Comparison of ENCODE assay signal across 23 cellular contexts in the genomic region with DNA sequence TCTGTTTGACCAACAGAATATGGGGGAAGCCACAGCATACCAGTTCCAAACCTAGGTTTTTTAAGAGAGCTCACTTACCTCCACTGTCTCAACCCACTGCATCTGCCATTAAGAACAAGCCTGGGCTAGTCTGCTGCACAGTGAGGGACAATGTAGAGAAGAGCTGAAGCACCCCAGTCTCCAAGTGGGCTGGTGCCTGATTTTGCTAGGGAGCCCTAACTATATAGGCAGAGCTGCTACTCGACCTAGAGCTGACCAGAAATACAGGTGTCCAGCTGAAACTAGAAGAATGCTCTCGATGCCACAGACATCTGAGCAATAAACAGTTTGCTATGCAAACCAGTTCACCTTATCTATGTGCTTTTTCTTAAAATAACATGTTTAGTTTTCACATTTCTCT.
DNase-seq lines count a peak whose midpoint lies in the region; ATAC-seq, FAIRE-seq and TF ChIP-seq lines count a peak whose summit lies in the region.
"Had no signal": no experiment of that assay in that cellular context is flagged by ENCODE, and none has a peak within 500 bp of the region (broad histone marks: within the 10 kb centered on the region; RNA-seq: fewer than 3 reads in every experiment).

No MANE protein-coding gene starts in this region.

- ATAC-seq in GM19397 (IDR thresholded peaks at IDR 0.05; ENCODE audit: unreplicated experiment) (peak; percentile 51), HG02852 (IDR thresholded peaks at IDR 0.05; ENCODE audit: unreplicated experiment) (peak; percentile 53), GM18858 (IDR thresholded peaks at IDR 0.05; ENCODE audit: unreplicated experiment) (no peak)
- ATAC-seq: left colon, Panc1, T-helper 17 cell had no signal

- H3K4me3 ChIP-seq in astrocyte (ENCODE audit: insufficient read depth, low read depth, low read length) (no peak overlapping the region), osteoblast (ENCODE audit: insufficient read depth, low read length) (no peak overlapping the region), H7 (ENCODE audit: insufficient read depth, low read depth, low read length) (no peak overlapping the region)
- H3K4me3 ChIP-seq: SJCRH30, skin epidermis had no signal

- no peak overlapping the region for H3K27ac ChIP-seq in astrocyte (ENCODE audit: low read depth, low read length)
- H3K27ac ChIP-seq in osteoblast (ENCODE audit: low read depth, low read length): no peak overlapping the region
- H3K27ac ChIP-seq: SJCRH30, skin epidermis, VCaP had no signal

- no peaks in the 10 kb centered on the region for H3K9me3 Mint-ChIP-seq in astrocyte (ENCODE audit: unreplicated experiment)
- H3K9me3 Mint-ChIP-seq: central memory CD8-positive, alpha-beta T cell had no signal

- no peak overlapping the region for H3K4me2 ChIP-seq in astrocyte (ENCODE audit: low read length)
- H3K4me2 ChIP-seq in osteoblast (ENCODE audit: insufficient read depth, low read length): no peak overlapping the region

- no peak overlapping the region for H3K4me3 Mint-ChIP-seq in astrocyte (ENCODE audit: unreplicated experiment)
- H3K4me3 Mint-ChIP-seq: central memory CD8-positive, alpha-beta T cell; T-helper 17 cell had no signal

- no peak for FAIRE-seq in astrocyte (lab: Jason Lieb, UNC)
- FAIRE-seq: GM18507 had no signal

- H3K79me2 ChIP-seq in astrocyte (ENCODE audit: insufficient read depth, low read length) (no peaks in the 10 kb centered on the region), osteoblast (ENCODE audit: insufficient read depth, low read length) (no peaks in the 10 kb centered on the region)

- H3K9ac ChIP-seq in astrocyte (ENCODE audit: low read length): no peak overlapping the region

- DNase-seq in astrocyte (ENCODE audit: low read depth) (peak; percentile 35), osteoblast (ENCODE audit: insufficient read length, low spot score, missing footprints) (no peak), glomerular visceral epithelial cell (ENCODE audit: extremely low spot score) (no peak), H7 (no peak), GOT3 (lab: John Stamatoyannopoulos, UW) (no peak)
- DNase-seq: activated CD4-positive, alpha-beta T cell treated with anti-CD3 and anti-CD28 coated beads, Interleukin-2, amount 50 U/mL, for 4 hours; activated gamma-delta T cell; amniotic stem cell; DND-41; left colon; midbrain; NCI-H748 treated with DMSO at 0.1 percent for 48 hours; SJCRH30; stimulated activated CD4-positive, alpha-beta T cell treated with anti-CD3 and anti-CD28 coated beads, Interleukin-4, amount 100 ng/mL, for 1 hour; T-helper 17 cell had no signal

- H3K27me3 ChIP-seq in astrocyte (ENCODE audit: insufficient read depth, low read length) (no peaks in the 10 kb centered on the region), osteoblast (ENCODE audit: insufficient read depth, low read length) (no peaks in the 10 kb centered on the region), H7 (ENCODE audit: control insufficient read depth, insufficient read depth, low read length) (no peaks in the 10 kb centered on the region)
- H3K27me3 ChIP-seq: SJCRH30 had no signal

- H3K4me1 ChIP-seq in astrocyte (ENCODE audit: insufficient read depth, low read length): no peaks in the 10 kb centered on the region
- peaks cover 3% of the 10 kb centered on the region for H3K4me1 ChIP-seq in osteoblast (ENCODE audit: insufficient read depth, low read length)
- H3K4me1 ChIP-seq: SJCRH30 had no signal

- no peaks in the 10 kb centered on the region for H3K9me3 ChIP-seq in astrocyte (ENCODE audit: insufficient read depth, low read depth, low read length)
- H3K9me3 ChIP-seq in osteoblast (ENCODE audit: low read depth, low read length): no peaks in the 10 kb centered on the region
- H3K9me3 ChIP-seq: SJCRH30 had no signal

- no peaks in the 10 kb centered on the region for H4K20me1 ChIP-seq in astrocyte (ENCODE audit: insufficient read depth, low read length)
- no peaks in the 10 kb centered on the region for H4K20me1 ChIP-seq in osteoblast (ENCODE audit: insufficient read depth, low read length)

- peak overlapping the region; percentile 49 for H3K27ac Mint-ChIP-seq in astrocyte (ENCODE audit: unreplicated experiment)
- H3K27ac Mint-ChIP-seq: T-helper 17 cell had no signal

- no peaks in the 10 kb centered on the region for H3K36me3 Mint-ChIP-seq in astrocyte (ENCODE audit: low read depth, unreplicated experiment)

- no peaks in the 10 kb centered on the region for H3K36me3 ChIP-seq in astrocyte (ENCODE audit: insufficient read depth, low read length)
- no peaks in the 10 kb centered on the region for H3K36me3 ChIP-seq in osteoblast (ENCODE audit: insufficient read depth, low read length)
- H3K36me3 ChIP-seq in H7 (replicated peaks; ENCODE audit: control insufficient read depth, insufficient read depth, low read length): no peaks in the 10 kb centered on the region
- H3K36me3 ChIP-seq: SJCRH30 had no signal

- H2AFZ ChIP-seq in astrocyte (ENCODE audit: low read depth, low read length) (no peak overlapping the region), osteoblast (ENCODE audit: low read length) (peak overlapping the region; percentile 37)

- TF ChIP-seq CTCF in astrocyte (IDR thresholded peaks at IDR 0.05; ENCODE audit: insufficient read depth, low read depth, low read length) (no peak), osteoblast (IDR thresholded peaks at IDR 0.05; ENCODE audit: extremely low read depth, low read depth, low read length) (no peak)

- H3K27me3 Mint-ChIP-seq in astrocyte (ENCODE audit: low read depth, unreplicated experiment): no peaks in the 10 kb centered on the region
- H3K27me3 Mint-ChIP-seq: T-helper 17 cell had no signal

- H3K4me1 Mint-ChIP-seq in astrocyte (ENCODE audit: low read depth, unreplicated experiment): peaks cover 3% of the 10 kb centered on the region
- H3K4me1 Mint-ChIP-seq: central memory CD8-positive, alpha-beta T cell had no signal
